ENCODE assay signal across 15 cellular contexts in genomic region chr13:49499889-49500660, GRCh38. TPM values are rescaled to one million over a fixed set of nuclear protein-coding genes. Genes with fewer than 3 reads are reported as not detected.
DNase-seq lines count a peak whose midpoint lies in the region; ATAC-seq, FAIRE-seq and TF ChIP-seq lines count a peak whose summit lies in the region.
"Had no signal": no experiment of that assay in that cellular context is flagged by ENCODE, and none has a peak within 500 bp of the region (broad histone marks: within the 10 kb centered on the region; RNA-seq: fewer than 3 reads in every experiment).

No MANE protein-coding gene starts in this region.

- H3K4me3 ChIP-seq in fibroblast of mammary gland (ENCODE audit: control insufficient read depth, low read depth, low read length), result no peak overlapping the region
- no peak overlapping the region for H3K4me3 ChIP-seq in transverse colon
- H3K4me3 ChIP-seq: right atrium auricular region, suprapubic skin had no signal

- peaks cover 75% of the 10 kb centered on the region for H3K36me3 Mint-ChIP-seq in activated T-cell treated with anti-CD3 and anti-CD28 coated beads, Interleukin-2, amount 50 U/mL, for 24 hours (ENCODE audit: low read depth)
- H3K36me3 Mint-ChIP-seq in activated T-cell treated with anti-CD3 and anti-CD28 coated beads, Interleukin-2, amount 50 U/mL, for 4 hours (ENCODE audit: insufficient read depth), result peaks cover 44% of the 10 kb centered on the region

- WGBS in transverse colon (ENCODE audit: low coverage in 1 of 2), 2 donors, result 69 to 87% methylated on average over 3 to 6 of the region's 6 CpGs

- TF ChIP-seq POLR2A in transverse colon (IDR thresholded peaks at IDR 0.05), result no peak

- peak; percentile 2 to 5 for ATAC-seq in activated T-cell treated with anti-CD3 and anti-CD28 coated beads, Interleukin-2, amount 50 U/mL, for 4 hours
- no peak for ATAC-seq in HG02759 (IDR thresholded peaks at IDR 0.05; ENCODE audit: unreplicated experiment)

- in situ Hi-C loops in transverse colon (cut with MboI; ENCODE audit: low pct_ligation_motif_present in 1 of 4, low pct_unique_long_range_greater_than_20kb in 1 of 4, low sequenced_read_pairs in 3 of 4), result no loop called here

- TF ChIP-seq EP300 in transverse colon (IDR thresholded peaks at IDR 0.05; ENCODE audit: low read depth), result no peak

- no peaks in the 10 kb centered on the region for H3K27me3 ChIP-seq in transverse colon
- H3K27me3 ChIP-seq: right atrium auricular region, suprapubic skin had no signal

- peak overlapping the region; percentile 40 for H3K4me3 Mint-ChIP-seq in activated T-cell treated with anti-CD3 and anti-CD28 coated beads, Interleukin-2, amount 50 U/mL, for 24 hours
- peak overlapping the region; percentile 58 for H3K4me3 Mint-ChIP-seq in activated T-cell treated with anti-CD3 and anti-CD28 coated beads, Interleukin-2, amount 50 U/mL, for 4 hours
- H3K4me3 Mint-ChIP-seq: dendritic cell treated with granulocyte-macrophage colony-stimulating factor and Interleukin-4, amounts not matched to agents 40 ng/mL and 50 ng/mL, for 4 days had no signal

- H3K27ac Mint-ChIP-seq in activated T-cell treated with anti-CD3 and anti-CD28 coated beads, Interleukin-2, amount 50 U/mL, for 24 hours, result peak overlapping the region; percentile 99
- H3K27ac Mint-ChIP-seq: dendritic cell treated with granulocyte-macrophage colony-stimulating factor and Interleukin-4, amounts not matched to agents 40 ng/mL and 50 ng/mL, for 4 days had no signal

- peaks cover 60% of the 10 kb centered on the region for H3K4me1 Mint-ChIP-seq in activated T-cell treated with anti-CD3 and anti-CD28 coated beads, Interleukin-2, amount 50 U/mL, for 24 hours (ENCODE audit: low read depth)
- peaks cover 57% of the 10 kb centered on the region for H3K4me1 Mint-ChIP-seq in activated T-cell treated with anti-CD3 and anti-CD28 coated beads, Interleukin-2, amount 50 U/mL, for 4 hours (ENCODE audit: low read depth)

- peak overlapping the region in 3 of 4 donors; percentile 14 to 52 (median 26) for H3K27ac ChIP-seq in transverse colon
- H3K27ac ChIP-seq: C4-2B, right atrium auricular region, suprapubic skin, VCaP had no signal

- H3K4me1 ChIP-seq in transverse colon, result peaks cover 0 to 1% (median under 1%) of the 10 kb centered on the region in 4 donors

- no peaks in the 10 kb centered on the region for H3K27me3 Mint-ChIP-seq in activated T-cell treated with anti-CD3 and anti-CD28 coated beads, Interleukin-2, amount 50 U/mL, for 24 hours
- no peaks in the 10 kb centered on the region for H3K27me3 Mint-ChIP-seq in activated T-cell treated with anti-CD3 and anti-CD28 coated beads, Interleukin-2, amount 50 U/mL, for 4 hours (ENCODE audit: low read depth)
- H3K27me3 Mint-ChIP-seq: dendritic cell treated with granulocyte-macrophage colony-stimulating factor and Interleukin-4, amounts not matched to agents 40 ng/mL and 50 ng/mL, for 4 days had no signal

- intact Hi-C loops in transverse colon (cut with DNase I; ENCODE audit: low total_unique reads), result no loop called here

- peaks cover 8% of the 10 kb centered on the region for H3K9me3 Mint-ChIP-seq in activated T-cell treated with anti-CD3 and anti-CD28 coated beads, Interleukin-2, amount 50 U/mL, for 24 hours
- no peaks in the 10 kb centered on the region for H3K9me3 Mint-ChIP-seq in activated T-cell treated with anti-CD3 and anti-CD28 coated beads, Interleukin-2, amount 50 U/mL, for 4 hours
- H3K9me3 Mint-ChIP-seq: dendritic cell treated with granulocyte-macrophage colony-stimulating factor and Interleukin-4, amounts not matched to agents 40 ng/mL and 50 ng/mL, for 4 days had no signal

- DNase-seq in activated T-cell treated with anti-CD3 and anti-CD28 coated beads, Interleukin-2, amount 50 U/mL, for 24 hours, result no peak
- DNase-seq in activated T-cell treated with anti-CD3 and anti-CD28 coated beads, Interleukin-2, amount 50 U/mL, for 1 hour, result no peak
- DNase-seq in activated T-cell treated with anti-CD3 and anti-CD28 coated beads, Interleukin-2, amount 50 U/mL, for 4 hours, result no peak
- DNase-seq in fibroblast of mammary gland (ENCODE audit: low read depth), result peak; percentile 74
- no peak for DNase-seq in transverse colon
- no peak for DNase-seq in AML-193 (lab: John Stamatoyannopoulos, UW)
- DNase-seq in urothelium cell line (ENCODE audit: low spot score), result no peak
- DNase-seq: kidney, NCI-H774 had no signal

- no peaks in the 10 kb centered on the region for H3K9me3 ChIP-seq in transverse colon
- H3K9me3 ChIP-seq: right atrium auricular region, suprapubic skin had no signal

- no peak for FAIRE-seq in urothelium cell line (lab: Jason Lieb, UNC)
- FAIRE-seq: kidney had no signal

- TF ChIP-seq CTCF in fibroblast of mammary gland (conservative IDR thresholded peaks at IDR 0.05; ENCODE audit: control insufficient read depth, insufficient read depth, low read depth, low read length) (no peak), transverse colon (IDR thresholded peaks at IDR 0.05) (no peak)

- peaks cover 0 to 4% (median 0%) of the 10 kb centered on the region in 4 donors for H3K36me3 ChIP-seq in transverse colon
- H3K36me3 ChIP-seq: right atrium auricular region, suprapubic skin had no signal

RNA-seq across cellular contexts. Expression of gene PHF11, which starts 4.3 kb away (rescaled TPM):
- total RNA-seq in activated T-cell treated with anti-CD3 and anti-CD28 coated beads, Interleukin-2, amount 50 U/mL, for 4 hours, result 10 to 100 TPM; 35.6 to 50.5 (median 36.6) TPM
- total RNA-seq in transverse colon, result 10 to 100 TPM in 3 of 4 donors, 1 to 10 TPM in 1; 4.2 to 32.1 (median 18.7) TPM

RNA-seq across cellular contexts. Expression of gene SETDB2, which starts 56.0 kb away (rescaled TPM):
- total RNA-seq in activated T-cell treated with anti-CD3 and anti-CD28 coated beads, Interleukin-2, amount 50 U/mL, for 4 hours, result 10 to 100 TPM in 1 of 3 donors, 1 to 10 TPM in 2; 7.8 to 10.0 (median 9.6) TPM
- 10 to 100 TPM in 1 of 4 donors, 1 to 10 TPM in 3; 2.8 to 11.6 (median 8.8) TPM for total RNA-seq in transverse colon

RNA-seq across cellular contexts. Expression of gene CAB39L, which starts 56.2 kb away (rescaled TPM):
- total RNA-seq in activated T-cell treated with anti-CD3 and anti-CD28 coated beads, Interleukin-2, amount 50 U/mL, for 4 hours, result 1 to 10 TPM; 3.0 to 3.3 (median 3.2) TPM
- total RNA-seq in transverse colon, result 10 to 100 TPM; 23.5 to 36.7 (median 25.4) TPM

Comparison
In these comparisons a context has a peak if more than half of its experiments do, and no peak if none do; other contexts are left out.
1. RNA of gene CAB39L, which starts 56.2 kb away (total RNA-seq): 23.5 to 36.7 TPM in transverse colon; 3.0 to 3.3 TPM in activated T-cell treated with anti-CD3 and anti-CD28 coated beads, Interleukin-2, amount 50 U/mL, for 4 hours; every median in the first group is over 4 times any median in the second.